In the genomic region with DNA sequence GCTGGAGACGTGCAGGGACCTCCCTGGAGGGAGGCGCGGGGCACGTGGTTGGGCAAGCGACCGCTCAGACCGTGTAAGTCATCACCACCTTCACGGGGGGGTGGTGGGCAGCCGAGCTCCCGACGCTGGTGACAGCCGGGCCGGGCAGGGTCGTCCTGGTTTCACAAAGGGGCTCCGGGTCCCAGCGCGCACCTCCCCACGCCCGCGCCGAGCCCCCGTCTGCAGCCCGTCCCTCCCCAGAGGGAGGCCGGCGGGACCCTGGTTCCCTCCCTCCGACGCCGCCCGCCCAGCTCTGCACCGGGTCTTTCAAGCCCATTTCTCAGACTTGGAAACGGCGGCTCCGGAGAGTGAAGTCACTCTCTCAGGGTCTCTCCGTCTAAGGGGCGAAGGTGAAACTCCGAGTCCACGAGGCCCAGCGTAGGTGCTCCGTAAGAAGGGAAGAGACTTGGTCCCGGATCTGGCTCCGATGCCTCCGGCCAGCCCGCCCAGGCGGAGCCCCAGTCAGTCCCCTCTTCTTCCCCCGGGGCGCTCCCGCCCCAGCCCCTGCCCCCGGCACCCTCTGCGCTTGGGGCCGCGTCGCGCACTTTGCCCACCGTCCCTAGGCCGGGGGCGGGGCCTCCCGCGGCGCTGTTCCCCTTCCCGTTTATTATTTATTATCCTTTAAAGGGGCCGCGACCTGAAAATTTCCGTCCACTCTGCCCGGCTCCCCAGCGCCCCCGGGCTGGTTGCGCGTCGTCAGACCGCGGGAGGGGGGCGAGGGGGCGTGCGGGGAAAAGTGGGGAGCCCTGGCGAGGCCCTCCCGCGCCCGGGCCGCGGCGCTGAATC, we compare ENCODE assay signal across 9 cellular contexts. TPM values are rescaled to one million over a fixed set of nuclear protein-coding genes. Genes with fewer than 3 reads are reported as not detected.
DNase-seq lines count a peak whose midpoint lies in the region; ATAC-seq, FAIRE-seq and TF ChIP-seq lines count a peak whose summit lies in the region.
"Had no signal": no experiment of that assay in that cellular context is flagged by ENCODE, and none has a peak within 500 bp of the region (broad histone marks: within the 10 kb centered on the region; RNA-seq: fewer than 3 reads in every experiment).

No MANE protein-coding gene starts in this region.

- DNase-seq in H54 (ENCODE audit: insufficient read length, low spot score), result peak; percentile 91
- DNase-seq in LHCN-M2 (ENCODE audit: low read depth), result peak; percentile 78
- DNase-seq in SHP77 treated with DMSO at 0.1 percent for 48 hours (lab: John Stamatoyannopoulos, UW), result peak; percentile 74
- peak; percentile 64 for DNase-seq in activated gamma-delta T cell treated with anti-CD3 and anti-CD28 coated beads, Interleukin-2, amount 50 U/mL, for 16 hours (ENCODE audit: low read depth)
- peak; percentile 57 to 84 for DNase-seq in foreskin keratinocyte
- DNase-seq in thyroid gland, result peak; percentile 78 to 81

- H3F3A ChIP-seq in neural cell (ENCODE audit: insufficient read depth, low read length, poor library complexity, severe bottlenecking), result no peaks in the 10 kb centered on the region

- TF ChIP-seq POLR2A in H54 (IDR thresholded peaks at IDR 0.05; ENCODE audit: low read depth, low read length) (0 out of 2 replicates have a peak, but pooled peaks have one; percentile 13), thyroid gland (IDR thresholded peaks at IDR 0.05) (no peak)

- TF ChIP-seq RAD21 in neural cell (conservative IDR thresholded peaks at IDR 0.05), result no peak

- no peaks in the 10 kb centered on the region for H3K9me2 ChIP-seq in neural cell (ENCODE audit: insufficient read depth, low read length)

- intact Hi-C loops in thyroid gland (cut with DNase I), result loop anchor here (10.0 kb wide), 1 partner anchor 310 kb away; a partner anchor contains a TSS

- TF ChIP-seq CTCF in foreskin keratinocyte (conservative IDR thresholded peaks at IDR 0.05) (peak; percentile 12), neural cell (IDR thresholded peaks at IDR 0.05; ENCODE audit: poor library complexity, severe bottlenecking) (no peak), thyroid gland (IDR thresholded peaks at IDR 0.05) (no peak)

- H3K4me3 ChIP-seq in neural cell (ENCODE audit: low read length) (peak overlapping the region; percentile 84), thyroid gland (replicated peaks in 1 of 3) (peak overlapping the region; percentile 26 to 95 (median 35))

- H3K9me3 ChIP-seq in ES-I3 (ENCODE audit: control insufficient read depth, insufficient read depth, low read length) (no peaks in the 10 kb centered on the region), neural cell (ENCODE audit: low read length) (no peaks in the 10 kb centered on the region), thyroid gland (no peaks in the 10 kb centered on the region)

- H3K79me2 ChIP-seq in neural cell (replicated peaks; ENCODE audit: insufficient read depth, low read length), result peaks cover 11% of the 10 kb centered on the region

- peaks cover 3% of the 10 kb centered on the region; the same call in 1 of the 2 replicates for H3K4me1 ChIP-seq in ES-I3 (ENCODE audit: insufficient read depth, low read length)
- H3K4me1 ChIP-seq in foreskin keratinocyte, result no peaks in the 10 kb centered on the region
- H3K4me1 ChIP-seq in thyroid gland, result peaks cover 6 to 20% of the 10 kb centered on the region in 2 donors

- FAIRE-seq in H54 (lab: Jason Lieb, UNC), result no peak

- no peak for TF ChIP-seq EP300 in neural cell (conservative IDR thresholded peaks at IDR 0.05; ENCODE audit: poor library complexity, severe bottlenecking)

- peaks cover 12% of the 10 kb centered on the region for H3K27me3 ChIP-seq in foreskin keratinocyte
- H3K27me3 ChIP-seq in neural cell (ENCODE audit: insufficient read depth, low read depth, low read length), result peaks cover 11% of the 10 kb centered on the region
- H3K27me3 ChIP-seq in thyroid gland, result peaks cover 8% of the 10 kb centered on the region

- H3K9ac ChIP-seq in ES-I3 (ENCODE audit: low read depth, low read length) (peak overlapping the region; percentile 97), neural cell (ENCODE audit: low read length) (peak overlapping the region; percentile 85)

- ATAC-seq in foreskin keratinocyte, result peak; percentile 59

- H3K27ac ChIP-seq in foreskin keratinocyte (peak overlapping the region; percentile 81), neural cell (ENCODE audit: low read length) (peak overlapping the region; percentile 82), thyroid gland (peak overlapping the region; percentile 44 to 80 (median 73))

- no peak overlapping the region for H3K4me2 ChIP-seq in neural cell (ENCODE audit: low read length)

- peak overlapping the region; percentile 40 for H2AFZ ChIP-seq in neural cell (ENCODE audit: low read depth, low read length)

- H4K20me1 ChIP-seq in neural cell (ENCODE audit: insufficient read depth), result no peaks in the 10 kb centered on the region

- no peaks in the 10 kb centered on the region for H3K36me3 ChIP-seq in ES-I3 (ENCODE audit: insufficient read depth, low read length)
- no peaks in the 10 kb centered on the region for H3K36me3 ChIP-seq in neural cell (ENCODE audit: insufficient read depth, low read length)
- H3K36me3 ChIP-seq in thyroid gland, result no peaks in the 10 kb centered on the region

- WGBS in thyroid gland, 2 donors, result 1 to 3% methylated on average over 16 of the region's 81 CpGs

TF ChIP-seq in neural cell, 6 proteins besides CTCF, POLR2A, EP300 and RAD21:
- peak; percentile 45 for TF ChIP-seq MXI1 (conservative IDR thresholded peaks at IDR 0.05; ENCODE audit: poor library complexity, severe bottlenecking)
- no peak for TF ChIP-seq TAF1 (IDR thresholded peaks at IDR 0.05; ENCODE audit: low read depth)
- TF ChIP-seq POLR2AphosphoS5 (IDR thresholded peaks at IDR 0.05), result no peak
- no peak for TF ChIP-seq SMC3 (conservative IDR thresholded peaks at IDR 0.05; ENCODE audit: poor library complexity)
- TF ChIP-seq, protein P1, sequence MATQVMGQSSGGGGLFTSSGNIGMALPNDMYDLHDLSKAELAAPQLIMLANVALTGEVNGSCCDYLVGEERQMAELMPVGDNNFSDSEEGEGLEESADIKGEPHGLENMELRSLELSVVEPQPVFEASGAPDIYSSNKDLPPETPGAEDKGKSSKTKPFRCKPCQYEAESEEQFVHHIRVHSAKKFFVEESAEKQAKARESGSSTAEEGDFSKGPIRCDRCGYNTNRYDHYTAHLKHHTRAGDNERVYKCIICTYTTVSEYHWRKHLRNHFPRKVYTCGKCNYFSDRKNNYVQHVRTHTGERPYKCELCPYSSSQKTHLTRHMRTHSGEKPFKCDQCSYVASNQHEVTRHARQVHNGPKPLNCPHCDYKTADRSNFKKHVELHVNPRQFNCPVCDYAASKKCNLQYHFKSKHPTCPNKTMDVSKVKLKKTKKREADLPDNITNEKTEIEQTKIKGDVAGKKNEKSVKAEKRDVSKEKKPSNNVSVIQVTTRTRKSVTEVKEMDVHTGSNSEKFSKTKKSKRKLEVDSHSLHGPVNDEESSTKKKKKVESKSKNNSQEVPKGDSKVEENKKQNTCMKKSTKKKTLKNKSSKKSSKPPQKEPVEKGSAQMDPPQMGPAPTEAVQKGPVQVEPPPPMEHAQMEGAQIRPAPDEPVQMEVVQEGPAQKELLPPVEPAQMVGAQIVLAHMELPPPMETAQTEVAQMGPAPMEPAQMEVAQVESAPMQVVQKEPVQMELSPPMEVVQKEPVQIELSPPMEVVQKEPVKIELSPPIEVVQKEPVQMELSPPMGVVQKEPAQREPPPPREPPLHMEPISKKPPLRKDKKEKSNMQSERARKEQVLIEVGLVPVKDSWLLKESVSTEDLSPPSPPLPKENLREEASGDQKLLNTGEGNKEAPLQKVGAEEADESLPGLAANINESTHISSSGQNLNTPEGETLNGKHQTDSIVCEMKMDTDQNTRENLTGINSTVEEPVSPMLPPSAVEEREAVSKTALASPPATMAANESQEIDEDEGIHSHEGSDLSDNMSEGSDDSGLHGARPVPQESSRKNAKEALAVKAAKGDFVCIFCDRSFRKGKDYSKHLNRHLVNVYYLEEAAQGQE (IDR thresholded peaks at IDR 0.05; ENCODE audit: borderline replicate concordance), result peak; percentile 9
- TF ChIP-seq EZH2 (IDR thresholded peaks at IDR 0.05; ENCODE audit: borderline replicate concordance, insufficient read depth, low read length, poor library complexity, severe bottlenecking), result no peak

RNA-seq across cellular contexts. Expression of a gene that starts 0.5 kb away (rescaled TPM):
- total RNA-seq in LHCN-M2 (2014; rRNA removed) (3.1 and 3.4 TPM in 2 replicates), foreskin keratinocyte (9.0 and 9.4 TPM in 2 replicates), thyroid gland (1 to 10 TPM; 2.6 to 7.7 (median 3.9) TPM)
- polyA plus RNA-seq in LHCN-M2 (2012), result 6.2 TPM
- polyA plus RNA-seq in foreskin keratinocyte (4.8 and 5.0 TPM in 2 replicates), neural cell (5.7 and 11.4 TPM in 2 replicates)
- 14.7 and 20.5 TPM in 2 replicates for polyA minus RNA-seq in neural cell

RNA-seq across cellular contexts. Expression of a gene that starts 8.2 kb away (rescaled TPM):
- total RNA-seq in LHCN-M2 (2014; rRNA removed) (not detected in 2 replicates), foreskin keratinocyte (not detected in 2 replicates), thyroid gland (not detected)
- 0.07 TPM for polyA plus RNA-seq in LHCN-M2 (2012)
- polyA plus RNA-seq in foreskin keratinocyte (not detected in 2 replicates), neural cell (0.76 and 5.4 TPM in 2 replicates)
- polyA minus RNA-seq in neural cell, result 1.2 TPM in 1 of 2 replicates, not detected in the other

RNA-seq across cellular contexts. Expression of a gene that starts 12.3 kb away (rescaled TPM):
- 40.3 and 42.7 TPM in 2 replicates for total RNA-seq in LHCN-M2 (2014; rRNA removed)
- polyA plus RNA-seq in LHCN-M2 (2012), result 45.5 TPM
- total RNA-seq in foreskin keratinocyte, result 48.8 and 55.4 TPM in 2 replicates
- 63.7 and 68.1 TPM in 2 replicates for polyA plus RNA-seq in foreskin keratinocyte
- polyA plus RNA-seq in neural cell, result 51.2 and 71.8 TPM in 2 replicates
- polyA minus RNA-seq in neural cell, result 41.9 and 44.6 TPM in 2 replicates
- total RNA-seq in thyroid gland, result 10 to 100 TPM; 29.2 to 45.8 (median 34.9) TPM

RNA-seq across cellular contexts. Expression of a gene that starts 32.0 kb away (rescaled TPM):
- total RNA-seq in LHCN-M2 (2014; rRNA removed) (not detected in 2 replicates), foreskin keratinocyte (not detected in 2 replicates), thyroid gland (not detected)
- polyA plus RNA-seq in LHCN-M2 (2012), result not detected
- polyA plus RNA-seq in foreskin keratinocyte (not detected in 2 replicates), neural cell (not detected in 2 replicates)
- polyA minus RNA-seq in neural cell, result not detected in 2 replicates
- total RNA-seq: temporal lobe had no signal

RNA-seq across cellular contexts. Expression of a gene that starts 32.3 kb away (rescaled TPM):
- total RNA-seq in LHCN-M2 (2014; rRNA removed) (36.3 and 38.7 TPM in 2 replicates), foreskin keratinocyte (25.9 and 26.9 TPM in 2 replicates), thyroid gland (10 to 100 TPM; 33.2 to 66.5 (median 54.3) TPM)
- 53.3 TPM for polyA plus RNA-seq in LHCN-M2 (2012)
- polyA plus RNA-seq in foreskin keratinocyte (41.3 and 44.2 TPM in 2 replicates), neural cell (13.3 and 17.0 TPM in 2 replicates)
- 31.1 and 31.2 TPM in 2 replicates for polyA minus RNA-seq in neural cell

Comparison
In these comparisons a context has a peak if more than half of its experiments do, and no peak if none do; other contexts are left out.
1. Peak in every context shown above with its lines: DNase-seq, ATAC-seq, H3K4me3 ChIP-seq and H3K27ac ChIP-seq.